ENCODE assay signal across 1 cellular context in the genomic region with DNA sequence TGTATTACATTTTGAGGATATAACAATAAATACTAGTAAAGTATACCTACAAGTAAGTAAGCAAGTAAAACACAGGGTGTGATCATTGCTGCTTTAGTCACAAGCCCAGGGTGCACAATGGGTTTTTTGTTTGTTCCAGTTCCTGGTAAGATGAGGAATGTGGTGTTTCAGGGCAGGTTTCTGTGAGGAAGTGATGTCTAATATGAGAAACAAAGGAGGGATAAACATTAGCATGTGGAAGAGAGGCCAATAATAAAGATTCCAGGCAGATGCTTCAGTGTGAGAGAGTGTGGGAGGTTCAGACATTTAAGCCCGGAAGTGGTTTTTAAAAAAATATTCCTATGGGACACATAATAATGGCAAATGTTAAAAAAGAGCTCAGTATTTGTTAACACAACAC.
TF ChIP-seq lines count a peak whose summit lies in the region.

No MANE protein-coding gene starts in this region.

TF ChIP-seq in H1, 55 proteins besides CTCF, POLR2A, EP300 and RAD21 (continued from another document):
- TF ChIP-seq CHD7 (IDR thresholded peaks at IDR 0.05; ENCODE audit: insufficient replicate concordance, low read length) (no peak), ATF3 (IDR thresholded peaks at IDR 0.05; ENCODE audit: insufficient read depth, low read depth, low read length) (no peak), CHD1 (IDR thresholded peaks at IDR 0.05; ENCODE audit: low read depth, low read length) (no peak), SIRT6 (IDR thresholded peaks at IDR 0.05; ENCODE audit: low read length) (no peak), ZNF274 (IDR thresholded peaks at IDR 0.05; ENCODE audit: borderline replicate concordance, extremely low read depth, low read length) (no peak), RXRA (IDR thresholded peaks at IDR 0.05; ENCODE audit: insufficient read depth, low read depth, low read length) (no peak), ASH2L (IDR thresholded peaks at IDR 0.05; ENCODE audit: low read length) (no peak)
